ENCODE assay signal across 17 cellular contexts in the genomic region with DNA sequence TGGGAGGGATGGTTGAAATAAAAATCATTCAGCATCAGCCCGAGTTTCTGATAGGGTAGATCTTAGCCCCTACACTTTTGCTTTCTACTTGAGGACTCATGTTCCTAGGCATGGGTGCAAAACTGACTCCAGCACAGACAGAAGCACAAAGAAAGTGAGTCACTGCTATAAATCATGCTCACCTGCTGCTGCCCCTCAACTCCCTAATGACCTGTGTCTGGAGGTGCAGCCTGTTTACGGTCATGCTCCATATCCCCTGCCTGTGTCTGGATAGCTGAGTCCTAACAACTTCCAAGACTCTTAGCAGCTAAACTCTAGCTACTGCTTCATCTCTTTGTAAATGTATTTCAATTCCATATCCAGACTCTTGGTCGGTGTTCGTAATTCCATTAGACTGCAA. TPM values are rescaled to one million over a fixed set of nuclear protein-coding genes. Genes with fewer than 3 reads are reported as not detected.
DNase-seq lines count a peak whose midpoint lies in the region; ATAC-seq and TF ChIP-seq lines count a peak whose summit lies in the region.
"Had no signal": no experiment of that assay in that cellular context is flagged by ENCODE, and none has a peak within 500 bp of the region (broad histone marks: within the 10 kb centered on the region; RNA-seq: fewer than 3 reads in every experiment).

No MANE protein-coding gene starts in this region.

- H3K79me2 ChIP-seq in mammary epithelial cell (ENCODE audit: insufficient read depth, low read length) (peaks cover 10% of the 10 kb centered on the region), hepatocyte (peaks cover 15% of the 10 kb centered on the region), trophoblast cell (ENCODE audit: control insufficient read depth, insufficient read depth, low read length, poor library complexity) (no peaks in the 10 kb centered on the region)

- in situ Hi-C loops in mammary epithelial cell (cut with MboI; ENCODE audit: low sequenced_read_pairs in 2 of 2), result no loop called here

- no peak overlapping the region for H3K4me3 ChIP-seq in mammary epithelial cell (replicated peaks in 1 of 3; ENCODE audit: insufficient read depth in 1 of 3, low read depth in 2 of 3, low read length in 3 of 3)
- H3K4me3 ChIP-seq in hepatocyte, result no peak overlapping the region
- no peak overlapping the region for H3K4me3 ChIP-seq in thyroid gland (replicated peaks in 1 of 3)
- no peak overlapping the region for H3K4me3 ChIP-seq in trophoblast cell (ENCODE audit: low read depth, low read length)
- H3K4me3 ChIP-seq: A549, K562, Peyer's patch, skin epidermis, upper lobe of right lung had no signal

- ATAC-seq in stimulated activated naive B cell treated with anti-CD40 and anti-IgM and Interleukin-4, amounts not matched to agents 10 μg/mL and 1 μg/mL and 100 μg/mL, for 72 hours (replicated peaks), result no peak
- ATAC-seq: A549; activated CD8-positive, alpha-beta T cell treated with anti-CD3 and anti-CD28 coated beads, Interleukin-2, amount 10 ng/mL, durations not matched to agents 7 days and 5 days; K562; T-cell; upper lobe of right lung had no signal

- H3K36me3 ChIP-seq in mammary epithelial cell (ENCODE audit: insufficient read depth, low read length) (peaks cover 6% of the 10 kb centered on the region), hepatocyte (replicated peaks; ENCODE audit: insufficient read depth, low read depth) (no peaks in the 10 kb centered on the region), thyroid gland (no peaks in the 10 kb centered on the region), trophoblast cell (ENCODE audit: control insufficient read depth in 1 of 2, insufficient read depth in 2 of 2, low read length in 2 of 2) (no peaks in the 10 kb centered on the region)
- H3K36me3 ChIP-seq: Peyer's patch, upper lobe of right lung had no signal

- no peak overlapping the region for H3K27ac ChIP-seq in mammary epithelial cell (ENCODE audit: insufficient read depth, low read depth, low read length)
- no peak overlapping the region for H3K27ac ChIP-seq in hepatocyte
- no peak overlapping the region for H3K27ac ChIP-seq in thyroid gland
- H3K27ac ChIP-seq in trophoblast cell (ENCODE audit: low read depth, low read length), result no peak overlapping the region
- H3K27ac ChIP-seq: A549, Peyer's patch, skin epidermis, upper lobe of right lung had no signal

- intact Hi-C loops in mammary epithelial cell (cut with micrococcal nuclease) (no loop called here), MCF 10A (cut with micrococcal nuclease) (no loop called here), thyroid gland (cut with DNase I) (no loop called here)

- TF ChIP-seq POLR2A in thyroid gland (IDR thresholded peaks at IDR 0.05), result no peak

- H3K27ac Mint-ChIP-seq in MCF 10A (ENCODE audit: low read depth, unreplicated experiment), result no peak overlapping the region
- H3K27ac Mint-ChIP-seq in stimulated activated naive B cell treated with anti-CD40 and anti-IgM and Interleukin-4, amounts not matched to agents 10 μg/mL and 1 μg/mL and 100 μg/mL, for 72 hours, result no peak overlapping the region
- H3K27ac Mint-ChIP-seq: activated CD8-positive, alpha-beta T cell treated with anti-CD3 and anti-CD28 coated beads, Interleukin-2, amount 10 ng/mL, durations not matched to agents 7 days and 5 days; CD14-positive monocyte; T-cell had no signal

- no peaks in the 10 kb centered on the region for H3K9me3 Mint-ChIP-seq in MCF 10A (ENCODE audit: unreplicated experiment)
- no peaks in the 10 kb centered on the region for H3K9me3 Mint-ChIP-seq in stimulated activated naive B cell treated with anti-CD40 and anti-IgM and Interleukin-4, amounts not matched to agents 10 μg/mL and 1 μg/mL and 100 μg/mL, for 72 hours
- H3K9me3 Mint-ChIP-seq: T-cell had no signal

- no peak overlapping the region for H3K23ac ChIP-seq in trophoblast cell (ENCODE audit: low read length)

- H2BK12ac ChIP-seq in trophoblast cell (ENCODE audit: low read length), result no peak overlapping the region

- no peaks in the 10 kb centered on the region for H4K20me1 ChIP-seq in mammary epithelial cell (ENCODE audit: insufficient read depth, low read length)
- no peaks in the 10 kb centered on the region for H4K20me1 ChIP-seq in hepatocyte (ENCODE audit: insufficient read depth, poor library complexity, severe bottlenecking)

- DNase-seq in mammary epithelial cell (peak; percentile 34), MCF 10A (ENCODE audit: unreplicated experiment) (no peak), NCI-H510A (lab: John Stamatoyannopoulos, UW) (peak; percentile 51), hepatocyte (ENCODE audit: low spot score) (peak; percentile 25), thyroid gland (peak; percentile 65 to 69), GOT3 (lab: John Stamatoyannopoulos, UW) (no peak), trophoblast cell (no peak)
- DNase-seq in stimulated activated naive B cell treated with anti-CD40 and anti-IgM and Interleukin-4, amounts not matched to agents 10 μg/mL and 1 μg/mL and 100 μg/mL, for 72 hours, result no peak
- DNase-seq: activated CD8-positive, alpha-beta T cell treated with anti-CD3 and anti-CD28 coated beads, Interleukin-2, amount 10 ng/mL, durations not matched to agents 7 days and 5 days; H7; Peyer's patch; T-cell; upper lobe of right lung had no signal

- H3K9me3 ChIP-seq in mammary epithelial cell (replicated peaks; ENCODE audit: insufficient read depth, low read length) (no peaks in the 10 kb centered on the region), hepatocyte (ENCODE audit: low read depth) (no peaks in the 10 kb centered on the region), thyroid gland (no peaks in the 10 kb centered on the region), trophoblast cell (ENCODE audit: insufficient read depth, low read depth, low read length) (no peaks in the 10 kb centered on the region)
- H3K9me3 ChIP-seq: A549, upper lobe of right lung had no signal

- CTCF ChIA-PET in mammary epithelial cell (lab: Charles Lee; ENCODE audit: low non-redundant PET) (no interaction called here), MCF 10A (lab: Yijun Ruan, JAX) (no interaction called here)

- no peak overlapping the region for H2BK5ac ChIP-seq in trophoblast cell (ENCODE audit: low read depth, low read length, poor library complexity)

- no peaks in the 10 kb centered on the region for H3K27me3 Mint-ChIP-seq in MCF 10A (ENCODE audit: insufficient read depth, unreplicated experiment)
- H3K27me3 Mint-ChIP-seq in stimulated activated naive B cell treated with anti-CD40 and anti-IgM and Interleukin-4, amounts not matched to agents 10 μg/mL and 1 μg/mL and 100 μg/mL, for 72 hours, result no peaks in the 10 kb centered on the region
- H3K27me3 Mint-ChIP-seq: T-cell had no signal

- H4K8ac ChIP-seq in trophoblast cell (ENCODE audit: low read depth, low read length), result no peak overlapping the region

- dilution Hi-C loops in mammary epithelial cell (cut with HindIII; ENCODE audit: low sequenced_read_pairs), result no loop called here

- no peaks in the 10 kb centered on the region for H3K79me1 ChIP-seq in trophoblast cell (ENCODE audit: low read length)

- H3K4me2 ChIP-seq in mammary epithelial cell (ENCODE audit: insufficient read depth, low read depth, low read length) (no peak overlapping the region), hepatocyte (no peak overlapping the region), trophoblast cell (ENCODE audit: low read length) (no peak overlapping the region)
- H3K4me2 ChIP-seq: A549 had no signal

- H3K14ac ChIP-seq in trophoblast cell (ENCODE audit: low read length), result no peak overlapping the region

- H3K4me1 ChIP-seq in mammary epithelial cell (ENCODE audit: insufficient read depth, low read length), result no peaks in the 10 kb centered on the region
- H3K4me1 ChIP-seq in hepatocyte (ENCODE audit: insufficient read depth), result peaks cover 38% of the 10 kb centered on the region
- H3K4me1 ChIP-seq in thyroid gland, result peaks cover 3 to 11% of the 10 kb centered on the region in 2 donors
- peaks cover 0 to 2% of the 10 kb centered on the region in 2 experiments for H3K4me1 ChIP-seq in trophoblast cell (ENCODE audit: control insufficient read depth in 1 of 2, insufficient read depth in 2 of 2, low read length in 2 of 2)
- H3K4me1 ChIP-seq: A549, Peyer's patch, upper lobe of right lung had no signal

- no peak overlapping the region for H4K91ac ChIP-seq in trophoblast cell (ENCODE audit: low read depth, low read length)

- no peak overlapping the region for H2AFZ ChIP-seq in mammary epithelial cell (ENCODE audit: low read depth, low read length)
- no peak overlapping the region for H2AFZ ChIP-seq in hepatocyte
- no peak overlapping the region for H2AFZ ChIP-seq in trophoblast cell (ENCODE audit: insufficient read depth, low read length, poor library complexity)

- WGBS in mammary epithelial cell (ENCODE audit: low coverage, missing lambda C conversion rate), result 98% methylated on average over 4 of the region's 4 CpGs
- WGBS in hepatocyte (ENCODE audit: low lambda C conversion rate, missing lambda C conversion rate), result 76% methylated on average over 4 of the region's 4 CpGs
- WGBS in thyroid gland, 2 donors, result 65 to 66% methylated on average over 4 of the region's 4 CpGs
- WGBS in trophoblast cell (ENCODE audit: extremely low coverage, insufficient coverage, insufficient read length), result no CpG with 5 or more reads among the region's 4 CpGs

- POLR2A ChIA-PET in MCF 10A (lab: Yijun Ruan, JAX), result interaction anchor here (1.5 to 3.5 kb wide), 2 partner anchors 44 to 57 kb away, joined by 5 to 15 read pairs; partner anchors contain the start of gene ADGRA3

- H3K18ac ChIP-seq in trophoblast cell (ENCODE audit: low read length), result no peak overlapping the region

- BruUV-seq in mammary epithelial cell (replicated peaks; lab: Mats Ljungman, UMichigan) (no TSS peak), MCF 10A (replicated peaks; lab: Mats Ljungman, UMichigan) (no TSS peak)

- no peak overlapping the region for H3K4me3 Mint-ChIP-seq in MCF 10A (ENCODE audit: unreplicated experiment)
- H3K4me3 Mint-ChIP-seq in stimulated activated naive B cell treated with anti-CD40 and anti-IgM and Interleukin-4, amounts not matched to agents 10 μg/mL and 1 μg/mL and 100 μg/mL, for 72 hours, result no peak overlapping the region
- H3K4me3 Mint-ChIP-seq: activated CD8-positive, alpha-beta T cell treated with anti-CD3 and anti-CD28 coated beads, Interleukin-2, amount 10 ng/mL, durations not matched to agents 7 days and 5 days; CD14-positive monocyte; T-cell had no signal

- TF ChIP-seq CTCF in mammary epithelial cell (conservative IDR thresholded peaks at IDR 0.05 in 1 of 2, IDR thresholded peaks at IDR 0.05 in 1 of 2; ENCODE audit: extremely low read depth in 1 of 2, insufficient read depth in 1 of 2, low read depth in 1 of 2, low read length in 2 of 2) (no peak), MCF 10A (IDR thresholded peaks at IDR 0.05; ENCODE audit: unreplicated experiment) (no peak), hepatocyte (IDR thresholded peaks at IDR 0.05; ENCODE audit: poor library complexity) (no peak), thyroid gland (IDR thresholded peaks at IDR 0.05) (no peak)

- H3K36me3 Mint-ChIP-seq in MCF 10A (ENCODE audit: insufficient read depth, unreplicated experiment), result peaks cover 5% of the 10 kb centered on the region
- H3K36me3 Mint-ChIP-seq in stimulated activated naive B cell treated with anti-CD40 and anti-IgM and Interleukin-4, amounts not matched to agents 10 μg/mL and 1 μg/mL and 100 μg/mL, for 72 hours, result no peaks in the 10 kb centered on the region
- H3K36me3 Mint-ChIP-seq: CD14-positive monocyte, T-cell had no signal

- H3K9ac ChIP-seq in mammary epithelial cell (ENCODE audit: insufficient read depth, low read length) (no peak overlapping the region), trophoblast cell (ENCODE audit: low read length) (no peak overlapping the region)

- no peak overlapping the region for H2AK5ac ChIP-seq in trophoblast cell (ENCODE audit: low read length)

- peaks cover 7% of the 10 kb centered on the region for H3K4me1 Mint-ChIP-seq in MCF 10A (ENCODE audit: insufficient read depth, unreplicated experiment)
- no peaks in the 10 kb centered on the region for H3K4me1 Mint-ChIP-seq in stimulated activated naive B cell treated with anti-CD40 and anti-IgM and Interleukin-4, amounts not matched to agents 10 μg/mL and 1 μg/mL and 100 μg/mL, for 72 hours
- H3K4me1 Mint-ChIP-seq: CD14-positive monocyte had no signal

- no peak overlapping the region for H2BK120ac ChIP-seq in trophoblast cell (ENCODE audit: insufficient read depth, low read length, poor library complexity)

- H3K9me2 ChIP-seq in hepatocyte (replicated peaks; ENCODE audit: insufficient read depth), result no peaks in the 10 kb centered on the region

- H3K27me3 ChIP-seq in mammary epithelial cell (ENCODE audit: insufficient read depth, low read length) (no peaks in the 10 kb centered on the region), hepatocyte (no peaks in the 10 kb centered on the region), thyroid gland (no peaks in the 10 kb centered on the region), trophoblast cell (ENCODE audit: insufficient read depth, low read length) (no peaks in the 10 kb centered on the region)
- H3K27me3 ChIP-seq: Peyer's patch, upper lobe of right lung had no signal

- H4K12ac ChIP-seq in trophoblast cell (ENCODE audit: low read depth, low read length), result no peak overlapping the region

- H3K4ac ChIP-seq in trophoblast cell (ENCODE audit: low read depth, low read length), result no peak overlapping the region

RNA-seq across cellular contexts. Expression of gene ADGRA3, which starts 57.8 kb away (rescaled TPM):
- total RNA-seq in mammary epithelial cell, result 10 to 100 TPM; 48.0 to 66.8 TPM
- polyA plus RNA-seq in mammary epithelial cell, result 35.2 TPM
- polyA minus RNA-seq in mammary epithelial cell, result 138 TPM
- 25.2 and 27.3 TPM in 2 replicates for total RNA-seq in MCF 10A (2022)
- 51.3 and 61.6 TPM in 2 replicates for total RNA-seq in hepatocyte
- polyA plus RNA-seq in hepatocyte, result 18.1 and 21.2 TPM in 2 replicates
- 100 to 1,000 TPM in 3 of 4 donors, 10 to 100 TPM in 1; 99.1 to 117 (median 109) TPM for total RNA-seq in thyroid gland
- polyA plus RNA-seq in trophoblast cell (2013), result 12.6 and 15.3 TPM in 2 replicates
- polyA plus RNA-seq: CD14-positive monocyte had no signal

Comparison
In these comparisons a context has a peak if more than half of its experiments do, and no peak if none do; other contexts are left out.
1. DNase-seq: peak in mammary epithelial cell (single experiment), NCI-H510A (single experiment), hepatocyte (single experiment) and thyroid gland (2 of 2); none in MCF 10A (single experiment), GOT3 (single experiment), stimulated activated naive B cell treated with anti-CD40 and anti-IgM and Interleukin-4, amounts not matched to agents 10 μg/mL and 1 μg/mL and 100 μg/mL, for 72 hours (single experiment) and trophoblast cell (0 of 2).